Comparison of ENCODE assay signal across 1 cellular context in the genomic region with DNA sequence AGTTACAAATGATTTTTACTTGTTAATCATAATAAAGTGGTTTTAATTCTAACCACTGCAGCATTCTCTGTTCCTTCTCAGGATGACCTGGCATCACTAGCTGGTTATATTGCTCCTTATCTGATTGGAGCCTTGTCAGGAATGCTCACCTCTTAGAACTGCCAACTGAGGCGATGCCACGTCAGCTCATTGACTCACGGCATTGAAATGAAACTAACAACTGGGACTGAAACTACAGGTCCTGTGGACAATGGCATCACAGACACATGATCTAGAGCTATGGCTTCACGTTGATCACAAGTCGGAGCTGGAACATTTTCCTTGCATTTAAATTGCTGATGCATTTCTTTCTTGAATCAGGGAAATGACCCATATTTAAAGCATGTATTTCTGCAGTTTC.
TF ChIP-seq lines count a peak whose summit lies in the region.

No MANE protein-coding gene starts in this region.

TF ChIP-seq in A549, 52 proteins besides CTCF, POLR2A, EP300 and RAD21 (continued from another document):
- TF ChIP-seq FOSL2 (IDR thresholded peaks at IDR 0.05) (peak; percentile 36; the same call in 1 of the 2 replicates), FOSL2 (CRISPR knock-in tag; IDR thresholded peaks at IDR 0.05) (peak; percentile 63), ZNF302 (CRISPR knock-in tag; IDR thresholded peaks at IDR 0.05) (no peak), HOXA7 (CRISPR knock-in tag; IDR thresholded peaks at IDR 0.05) (no peak), SMC3 (IDR thresholded peaks at IDR 0.05) (no peak), ESRRA (IDR thresholded peaks at IDR 0.05; ENCODE audit: borderline replicate concordance, low read length) (no peak)
- TF ChIP-seq, protein P1, sequence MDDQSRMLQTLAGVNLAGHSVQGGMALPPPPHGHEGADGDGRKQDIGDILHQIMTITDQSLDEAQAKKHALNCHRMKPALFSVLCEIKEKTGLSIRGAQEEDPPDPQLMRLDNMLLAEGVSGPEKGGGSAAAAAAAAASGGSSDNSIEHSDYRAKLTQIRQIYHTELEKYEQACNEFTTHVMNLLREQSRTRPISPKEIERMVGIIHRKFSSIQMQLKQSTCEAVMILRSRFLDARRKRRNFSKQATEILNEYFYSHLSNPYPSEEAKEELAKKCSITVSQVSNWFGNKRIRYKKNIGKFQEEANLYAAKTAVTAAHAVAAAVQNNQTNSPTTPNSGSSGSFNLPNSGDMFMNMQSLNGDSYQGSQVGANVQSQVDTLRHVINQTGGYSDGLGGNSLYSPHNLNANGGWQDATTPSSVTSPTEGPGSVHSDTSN (IDR thresholded peaks at IDR 0.05), result no peak
- TF ChIP-seq, protein P2, sequence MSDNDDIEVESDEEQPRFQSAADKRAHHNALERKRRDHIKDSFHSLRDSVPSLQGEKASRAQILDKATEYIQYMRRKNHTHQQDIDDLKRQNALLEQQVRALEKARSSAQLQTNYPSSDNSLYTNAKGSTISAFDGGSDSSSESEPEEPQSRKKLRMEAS (IDR thresholded peaks at IDR 0.05), result peak; percentile 46; the same call in 1 of the 2 replicates
